ENCODE assay signal across 12 cellular contexts in the genomic region with DNA sequence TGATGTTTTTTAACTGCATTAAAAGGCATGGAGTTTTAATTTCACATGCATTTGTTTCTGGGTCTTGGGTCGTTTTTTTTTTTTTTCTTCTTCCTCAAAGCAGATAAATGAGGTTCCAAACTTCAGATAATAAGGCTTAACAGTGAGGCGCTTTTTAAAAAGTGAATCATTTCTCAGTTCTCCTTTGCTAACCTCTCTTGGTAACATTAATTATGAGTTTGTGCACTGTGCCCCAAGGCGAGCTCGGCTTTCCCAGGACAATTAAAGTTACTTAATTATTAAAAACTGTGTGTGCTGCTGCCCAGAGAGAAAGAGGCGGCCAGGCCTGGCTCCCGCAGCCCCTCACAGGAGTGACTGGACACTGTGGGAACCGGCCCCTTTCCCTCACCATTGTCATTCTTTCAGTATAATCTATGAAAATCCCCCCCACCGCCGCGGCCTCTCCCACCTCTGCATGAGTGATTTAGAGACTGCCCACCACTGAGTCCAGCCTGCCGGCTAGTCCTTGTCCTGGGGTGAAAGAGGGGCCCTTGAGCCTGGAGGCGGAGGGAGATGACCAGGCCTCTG.
"Had no signal": no experiment of that assay in that cellular context is flagged by ENCODE, and none has a peak within 500 bp of the region (broad histone marks: within the 10 kb centered on the region; RNA-seq: fewer than 3 reads in every experiment).

No MANE protein-coding gene starts in this region.

- H3K27me3 ChIP-seq: gastrocnemius medialis, tibial artery had no signal

- H3K36me3 ChIP-seq: gastrocnemius medialis, tibial artery had no signal

- DNase-seq: activated CD4-positive, alpha-beta T cell treated with anti-CD3 and anti-CD28 coated beads, Interleukin-2, amount 50 U/mL, for 1 hour; activated T-cell treated with anti-CD3 and anti-CD28 coated beads, Interleukin-2, amount 50 U/mL, for 1 hour; effector memory CD4-positive, alpha-beta T cell; gastrocnemius medialis; islet precursor cell; left ventricle myocardium superior; psoas muscle; stimulated activated CD4-positive, alpha-beta T cell treated with anti-CD3 and anti-CD28 coated beads, Interleukin-15, amount 100 ng/mL, for 24 hours; stimulated activated CD4-positive, alpha-beta T cell treated with anti-CD3 and anti-CD28 coated beads, Interleukin-4, amount 100 ng/mL, for 4 hours; T-helper 2 cell; tibial artery had no signal

- H3K27ac ChIP-seq: epithelial cell of prostate, gastrocnemius medialis, psoas muscle, tibial artery had no signal

- H3K9me3 ChIP-seq: gastrocnemius medialis, psoas muscle, tibial artery had no signal

- H3K4me3 ChIP-seq: gastrocnemius medialis, psoas muscle, tibial artery had no signal
